In the genomic region with DNA sequence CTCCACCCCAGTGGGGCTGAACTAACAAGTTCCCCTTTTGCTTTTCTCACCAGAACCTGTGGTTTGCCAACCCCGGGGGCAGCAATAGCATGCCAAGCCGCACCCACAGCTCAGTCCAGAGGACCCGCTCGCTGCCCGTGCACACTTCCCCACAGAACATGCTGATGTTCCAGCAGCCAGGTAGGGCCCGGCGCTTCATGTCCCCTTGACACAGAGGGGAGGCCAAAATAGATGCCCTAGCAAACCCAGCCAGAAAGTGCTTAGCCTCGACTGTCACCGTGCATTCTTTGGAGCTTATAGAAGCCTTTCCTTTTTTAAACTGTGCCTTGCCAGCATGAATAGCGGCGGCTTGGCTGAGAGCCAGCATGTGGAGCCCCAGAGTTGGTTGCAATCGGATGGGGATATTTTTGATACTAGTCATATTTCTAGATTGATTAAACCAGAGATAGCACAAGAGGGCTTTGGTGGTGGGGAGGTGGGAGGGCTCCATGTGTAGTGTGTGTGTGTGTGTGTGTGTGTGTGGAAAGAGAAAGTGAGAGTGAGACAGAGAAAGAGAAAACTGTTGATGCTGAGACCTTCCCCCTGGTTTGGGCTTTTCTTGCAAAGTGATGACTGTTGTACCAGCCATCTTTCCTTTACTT, we compare ENCODE assay signal across 8 cellular contexts.
A peak's percentile ranks its signal among the peaks of the same experiment; 100 is the strongest.
DNase-seq lines count a peak whose midpoint lies in the region; ATAC-seq and TF ChIP-seq lines count a peak whose summit lies in the region.

No MANE protein-coding gene starts in this region.

- H3K4me2 ChIP-seq in fibroblast of lung (ENCODE audit: extremely low read depth, insufficient read depth, low read length): peak overlapping the region; percentile 58

- peaks cover 42% of the 10 kb centered on the region for H3K4me1 Mint-ChIP-seq in activated CD4-positive, alpha-beta memory T cell treated with anti-CD3 and anti-CD28 coated beads for 36 hours (ENCODE audit: low read depth)

- DNase-seq in GF-D8 (lab: John Stamatoyannopoulos, UW): peak; percentile 45
- DNase-seq in M059J (ENCODE audit: low read depth): peak; percentile 89
- DNase-seq in activated CD4-positive, alpha-beta memory T cell treated with anti-CD3 and anti-CD28 coated beads for 36 hours: peak; percentile 92
- peak; percentile 68 to 92 for DNase-seq in fibroblast of lung (ENCODE audit: low read depth in 2 of 2)
- peak; percentile 89 for DNase-seq in spleen
- no peak for DNase-seq in erythroblast (lab: John Stamatoyannopoulos, UW)
- DNase-seq in ecto neural progenitor cell (ENCODE audit: low spot score): no peak

- H3K9ac ChIP-seq in fibroblast of lung (ENCODE audit: insufficient read depth, low read length): no peak overlapping the region

- TF ChIP-seq CTCF in fibroblast of lung (conservative IDR thresholded peaks at IDR 0.05 in 1 of 2, IDR thresholded peaks at IDR 0.05 in 1 of 2; ENCODE audit: low read depth in 1 of 2, low read length in 2 of 2) (no peak), spleen (IDR thresholded peaks at IDR 0.05 in 8 of 11, conservative IDR thresholded peaks at IDR 0.05 in 3 of 11) (no peak)

- H3K4me1 ChIP-seq in fibroblast of lung (ENCODE audit: control insufficient read depth, extremely low read depth, insufficient read depth, low read length) (peaks cover 45% of the 10 kb centered on the region), spleen (peaks cover 30 to 68% (median 47%) of the 10 kb centered on the region in 6 donors)

- no peak for ATAC-seq in HG03520 (IDR thresholded peaks at IDR 0.05; ENCODE audit: unreplicated experiment)

- H3K27me3 Mint-ChIP-seq in activated CD4-positive, alpha-beta memory T cell treated with anti-CD3 and anti-CD28 coated beads for 36 hours: peaks cover 4% of the 10 kb centered on the region

- WGBS in spleen, 5 donors: 12 to 38% (median 20%) methylated on average over 12 of the region's 12 CpGs

- H3K27ac ChIP-seq in fibroblast of lung (ENCODE audit: insufficient read depth, low read length) (peak overlapping the region; percentile 68), spleen (peak overlapping the region in 4 of 8 donors; percentile 27 to 64 (median 36))

- H3K4me3 ChIP-seq in fibroblast of lung (replicated peaks in 1 of 4; ENCODE audit: control extremely low read depth in 1 of 4, insufficient read depth in 1 of 4, low read depth in 3 of 4, low read length in 4 of 4) (no peak overlapping the region), spleen (peak overlapping the region in 3 of 8 donors; percentile 15 to 52 (median 16))

- H3K27me3 ChIP-seq in fibroblast of lung (ENCODE audit: control insufficient read depth, insufficient read depth, low read length) (no peaks in the 10 kb centered on the region), spleen (replicated peaks in 1 of 7) (no peaks in the 10 kb centered on the region)

- intact Hi-C loops in activated CD4-positive, alpha-beta memory T cell treated with anti-CD3 and anti-CD28 coated beads for 36 hours (cut with micrococcal nuclease): loop anchor here (1.0 to 2.0 kb wide), 2 partner anchors 29 to 126 kb away; a partner anchor contains a TSS
- intact Hi-C loops in spleen (cut with DNase I; ENCODE audit: low total_unique reads): no loop called here

- peaks cover 5% of the 10 kb centered on the region for H3K79me2 ChIP-seq in fibroblast of lung (ENCODE audit: control insufficient read depth, insufficient read depth, low read length)

- H3K4me3 Mint-ChIP-seq in activated CD4-positive, alpha-beta memory T cell treated with anti-CD3 and anti-CD28 coated beads for 36 hours: peak overlapping the region; percentile 10

- no peak overlapping the region for H2AFZ ChIP-seq in fibroblast of lung (ENCODE audit: low read length)

- no peaks in the 10 kb centered on the region for H3K9me3 ChIP-seq in fibroblast of lung (ENCODE audit: control insufficient read depth, insufficient read depth, low read depth, low read length)
- H3K9me3 ChIP-seq in spleen: no peaks in the 10 kb centered on the region

- H3K36me3 ChIP-seq in fibroblast of lung (ENCODE audit: control insufficient read depth, insufficient read depth, low read length) (peaks cover 12% of the 10 kb centered on the region), spleen (peaks cover 0 to 44% (median 4%) of the 10 kb centered on the region in 6 donors)

- POLR2A ChIA-PET in activated CD4-positive, alpha-beta memory T cell treated with anti-CD3 and anti-CD28 coated beads for 36 hours (lab: Charles Lee): interaction anchor here (1.3 to 5.5 kb wide), 3 partner anchors 211 to 380 kb away, joined by 3 to 45 read pairs (median 4); a partner anchor contains a TSS

- H3K9me3 Mint-ChIP-seq in activated CD4-positive, alpha-beta memory T cell treated with anti-CD3 and anti-CD28 coated beads for 36 hours: no peaks in the 10 kb centered on the region

- no peaks in the 10 kb centered on the region for H3K36me3 Mint-ChIP-seq in activated CD4-positive, alpha-beta memory T cell treated with anti-CD3 and anti-CD28 coated beads for 36 hours

- no peak for TF ChIP-seq POLR2A in spleen (IDR thresholded peaks at IDR 0.05)
- no peak for TF ChIP-seq POLR2A in erythroblast (IDR thresholded peaks at IDR 0.05; ENCODE audit: low read length)

- H3K27ac Mint-ChIP-seq in activated CD4-positive, alpha-beta memory T cell treated with anti-CD3 and anti-CD28 coated beads for 36 hours: peak overlapping the region; percentile 55

- CTCF ChIA-PET in activated CD4-positive, alpha-beta memory T cell treated with anti-CD3 and anti-CD28 coated beads for 36 hours (lab: Charles Lee): interaction anchor here (0.7 to 5.9 kb wide), 20 partner anchors 8 to 288 kb away, joined by 3 to 296 read pairs (median 4); a partner anchor contains a TSS

- H4K20me1 ChIP-seq in fibroblast of lung (ENCODE audit: control insufficient read depth, extremely low read depth, insufficient read depth, low read length): no peaks in the 10 kb centered on the region

Comparison
In these comparisons a context has a peak if more than half of its experiments do, and no peak if none do; other contexts are left out.
1. DNase-seq: peak in GF-D8 (single experiment), M059J (single experiment), activated CD4-positive, alpha-beta memory T cell treated with anti-CD3 and anti-CD28 coated beads for 36 hours (single experiment), fibroblast of lung (2 of 2) and spleen (single experiment); none in erythroblast (0 of 2) and ecto neural progenitor cell (single experiment).